9 cellular contexts compared by ENCODE assay signal in genomic region chr2:96928277-96928781, GRCh38. TPM values are rescaled to one million over a fixed set of nuclear protein-coding genes. Genes with fewer than 3 reads are reported as not detected.
DNase-seq lines count a peak whose midpoint lies in the region; ATAC-seq, FAIRE-seq and TF ChIP-seq lines count a peak whose summit lies in the region.
"Had no signal": no experiment of that assay in that cellular context is flagged by ENCODE, and none has a peak within 500 bp of the region (broad histone marks: within the 10 kb centered on the region; RNA-seq: fewer than 3 reads in every experiment).

No MANE protein-coding gene starts in this region.

- 17 to 34% methylated on average over 12 of the region's 12 CpGs for WGBS in heart right ventricle, 2 donors
- WGBS in small intestine, 3 donors, result 22 to 42% (median 37%) methylated on average over 12 of the region's 12 CpGs

- no peaks in the 10 kb centered on the region for H3K9me3 Mint-ChIP-seq in CD14-positive monocyte

- peak; percentile 14 for DNase-seq in CD14-positive monocyte (ENCODE audit: low spot score)
- peak in 1 of 2 experiments; percentile 34 for DNase-seq in SJCRH30
- DNase-seq in heart right ventricle, result no peak
- peak; percentile 19 for DNase-seq in renal cortical epithelial cell (ENCODE audit: low read depth)
- no peak for DNase-seq in small intestine
- no peak for DNase-seq in glomerular visceral epithelial cell (ENCODE audit: extremely low spot score)
- DNase-seq in effector memory CD4-positive, alpha-beta T cell, result no peak
- DNase-seq: SIG-M5 had no signal

- ATAC-seq in heart right ventricle (peak in 7 of 8 donors; percentile 25 to 60 (median 44)), HG02678 (IDR thresholded peaks at IDR 0.05; ENCODE audit: unreplicated experiment) (no peak)

- no peak overlapping the region for H3K27ac Mint-ChIP-seq in CD14-positive monocyte

- H3K36me3 Mint-ChIP-seq in CD14-positive monocyte, result no peaks in the 10 kb centered on the region

- peaks cover 9 to 21% (median 14%) of the 10 kb centered on the region in 3 donors for H3K27me3 Mint-ChIP-seq in CD14-positive monocyte (ENCODE audit: low read depth in 3 of 3)

- H3K36me3 ChIP-seq in SJCRH30, result no peaks in the 10 kb centered on the region
- no peaks in the 10 kb centered on the region for H3K36me3 ChIP-seq in heart right ventricle
- H3K36me3 ChIP-seq in small intestine (ENCODE audit: control insufficient read depth in 2 of 2, insufficient read depth in 2 of 2, low read length in 2 of 2), result no peaks in the 10 kb centered on the region
- no peaks in the 10 kb centered on the region for H3K36me3 ChIP-seq in effector memory CD4-positive, alpha-beta T cell (ENCODE audit: control insufficient read depth, insufficient read depth, low read length)

- H3K4me1 ChIP-seq in SJCRH30 (0 out of 2 replicates have a peak, but pooled peaks cover 4% of the 10 kb centered on the region), heart right ventricle (peaks cover 5 to 22% (median 17%) of the 10 kb centered on the region in 9 donors), small intestine (ENCODE audit: control insufficient read depth in 2 of 2, insufficient read depth in 1 of 2, low read depth in 1 of 2, low read length in 1 of 2) (no peaks in the 10 kb centered on the region)
- peaks cover 20% of the 10 kb centered on the region for H3K4me1 ChIP-seq in effector memory CD4-positive, alpha-beta T cell (ENCODE audit: control insufficient read depth, insufficient read depth, low read length, poor library complexity, severe bottlenecking)

- H3K9me3 ChIP-seq in SJCRH30 (replicated peaks), result no peaks in the 10 kb centered on the region
- no peaks in the 10 kb centered on the region for H3K9me3 ChIP-seq in heart right ventricle
- no peaks in the 10 kb centered on the region for H3K9me3 ChIP-seq in small intestine (ENCODE audit: control insufficient read depth, low read depth)
- H3K9me3 ChIP-seq in effector memory CD4-positive, alpha-beta T cell (ENCODE audit: control insufficient read depth, low read length), result no peaks in the 10 kb centered on the region

- H3K4me3 ChIP-seq in SJCRH30 (peak overlapping the region; percentile 39), heart right ventricle (peak overlapping the region in 7 of 10 donors; percentile 0 to 44 (median 35)), small intestine (ENCODE audit: low read depth in 1 of 2, low read length in 2 of 2) (no peak overlapping the region)
- H3K4me3 ChIP-seq in effector memory CD4-positive, alpha-beta T cell (ENCODE audit: insufficient read depth, low read depth, low read length, poor library complexity, severe bottlenecking), result no peak overlapping the region

- intact Hi-C loops in CD14-positive monocyte (cut with micrococcal nuclease), result no loop called here
- intact Hi-C loops in heart right ventricle (cut with DNase I), result no loop called here

- H3K27me3 ChIP-seq in SJCRH30 (peaks cover 7% of the 10 kb centered on the region; the same call in 1 of the 2 replicates), heart right ventricle (no peaks in the 10 kb centered on the region), small intestine (ENCODE audit: control insufficient read depth in 2 of 2, insufficient read depth in 2 of 2, low read length in 2 of 2) (peaks cover 0 to 7% of the 10 kb centered on the region in 2 donors)
- no peaks in the 10 kb centered on the region for H3K27me3 ChIP-seq in effector memory CD4-positive, alpha-beta T cell (replicated peaks; ENCODE audit: control insufficient read depth, insufficient read depth, low read length, poor library complexity, severe bottlenecking)

- no peak overlapping the region for H3K27ac ChIP-seq in SJCRH30
- peak overlapping the region in 6 of 10 donors; percentile 10 to 50 (median 30) for H3K27ac ChIP-seq in heart right ventricle
- no peak overlapping the region for H3K27ac ChIP-seq in small intestine (ENCODE audit: low read depth in 1 of 2, low read length in 1 of 2)
- H3K27ac ChIP-seq in effector memory CD4-positive, alpha-beta T cell (ENCODE audit: insufficient read depth, low read length, poor library complexity, severe bottlenecking), result no peak overlapping the region

- H3K4me3 Mint-ChIP-seq in CD14-positive monocyte, result no peak overlapping the region

- peaks cover 5% of the 10 kb centered on the region for H3K4me1 Mint-ChIP-seq in CD14-positive monocyte

- TF ChIP-seq CTCF in CD14-positive monocyte (IDR thresholded peaks at IDR 0.05), result no peak
- no peak for TF ChIP-seq CTCF in heart right ventricle (IDR thresholded peaks at IDR 0.05)

- FAIRE-seq in small intestine (lab: Jason Lieb, UNC), result no peak

RNA-seq across cellular contexts. Expression of gene FAM178B, which starts 58.1 kb away (rescaled TPM):
- polyA plus RNA-seq in CD14-positive monocyte (not detected), heart right ventricle (under 1 TPM; 0.30 to 0.80 TPM), small intestine (under 1 TPM in 1 of 3 donors, not detected in 2; 0.27 TPM)
- total RNA-seq in SJCRH30 (2014; rRNA removed; shearing (Covaris generic)), result 1.4 and 2.0 TPM in 2 replicates
- total RNA-seq in heart right ventricle (1 to 10 TPM in 2 of 10 donors, under 1 TPM in 7, not detected in 1; 0.30 to 1.3 (median 0.47) TPM), renal cortical epithelial cell (not detected in 2 replicates)

RNA-seq across cellular contexts. Expression of gene SEMA4C, which starts 58.4 kb away (rescaled TPM):
- polyA plus RNA-seq in CD14-positive monocyte, result under 1 TPM; 0.08 to 0.21 TPM
- 41.3 and 49.4 TPM in 2 replicates for total RNA-seq in SJCRH30 (2014; rRNA removed; shearing (Covaris generic))
- 10 to 100 TPM; 16.2 to 43.8 (median 24.5) TPM for total RNA-seq in heart right ventricle
- polyA plus RNA-seq in heart right ventricle, result 10 to 100 TPM; 14.1 to 18.0 TPM
- 17.5 and 25.3 TPM in 2 replicates for total RNA-seq in renal cortical epithelial cell
- polyA plus RNA-seq in small intestine, result 10 to 100 TPM in 1 of 3 donors, 1 to 10 TPM in 1, under 1 TPM in 1; 0.45 to 21.0 (median 1.4) TPM

Comparison
In these comparisons a context has a peak if more than half of its experiments do, and no peak if none do; other contexts are left out.
1. DNase-seq: peak in CD14-positive monocyte (single experiment) and renal cortical epithelial cell (single experiment); none in heart right ventricle (0 of 2), small intestine (single experiment), glomerular visceral epithelial cell (single experiment) and effector memory CD4-positive, alpha-beta T cell (0 of 3).
2. H3K27ac ChIP-seq: peak in heart right ventricle (6 of 10); none in SJCRH30 (single experiment), small intestine (0 of 2) and effector memory CD4-positive, alpha-beta T cell (single experiment).
3. H3K4me3 ChIP-seq: peak in SJCRH30 (single experiment) and heart right ventricle (7 of 10); none in small intestine (0 of 2) and effector memory CD4-positive, alpha-beta T cell (single experiment).